13 cellular contexts compared by ENCODE assay signal in the genomic region with DNA sequence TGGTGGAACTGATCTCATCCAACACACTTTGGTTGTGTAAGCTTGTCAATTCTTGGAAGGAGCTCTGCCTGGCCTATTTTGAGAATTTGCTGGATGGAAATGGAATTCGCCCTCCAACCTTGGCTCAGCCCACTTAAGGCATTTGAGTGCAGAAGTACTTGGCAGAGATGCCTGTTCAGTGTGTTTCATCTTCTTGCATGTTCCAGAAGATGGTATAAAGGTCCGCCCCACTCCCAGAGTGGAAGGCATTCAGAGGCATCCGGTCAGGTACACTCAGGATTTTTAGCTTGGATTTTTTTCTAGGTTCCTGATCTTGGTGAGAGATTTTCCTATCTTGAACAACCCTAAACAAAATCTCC.
A peak's percentile ranks its signal among the peaks of the same experiment; 100 is the strongest.
DNase-seq lines count a peak whose midpoint lies in the region; ATAC-seq, FAIRE-seq and TF ChIP-seq lines count a peak whose summit lies in the region.
"Had no signal": no experiment of that assay in that cellular context is flagged by ENCODE, and none has a peak within 500 bp of the region (broad histone marks: within the 10 kb centered on the region; RNA-seq: fewer than 3 reads in every experiment).

No MANE protein-coding gene starts in this region.

- FAIRE-seq in urothelium cell line (lab: Jason Lieb, UNC): no peak
- FAIRE-seq: endothelial cell of umbilical vein had no signal

- peak overlapping the region; percentile 83 for H3K27ac ChIP-seq in C4-2B
- peak overlapping the region; percentile 79 for H3K27ac ChIP-seq in skeletal muscle tissue (ENCODE audit: low read depth, low read length)

- no peak overlapping the region for H3K4me3 Mint-ChIP-seq in mesothelial cell of epicardium

- no peak overlapping the region for H3K4me3 ChIP-seq in astrocyte of the spinal cord (ENCODE audit: low read depth, low read length)
- H3K4me3 ChIP-seq in skeletal muscle tissue (ENCODE audit: low read length in 3 of 3): peak overlapping the region in 1 of 3 donors; percentile 15
- H3K4me3 ChIP-seq: GM12878 had no signal

- no peaks in the 10 kb centered on the region for H3K27me3 Mint-ChIP-seq in mesothelial cell of epicardium (ENCODE audit: low read depth)

- H3K4me1 ChIP-seq in skeletal muscle tissue (ENCODE audit: control insufficient read depth in 3 of 3, insufficient read depth in 3 of 3, low read length in 3 of 3): peaks cover 27 to 41% (median 30%) of the 10 kb centered on the region in 3 donors

- peak; percentile 70 for DNase-seq in astrocyte of the spinal cord (ENCODE audit: low read depth, low spot score)
- peak; percentile 53 for DNase-seq in left cardiac atrium
- no peak for DNase-seq in HuH-7 (ENCODE audit: low spot score)
- no peak for DNase-seq in mesothelial cell of epicardium (ENCODE audit: low spot score in 2 of 2, unreplicated experiment in 2 of 2)
- no peak for DNase-seq in urothelium cell line (ENCODE audit: low spot score)
- DNase-seq: activated CD4-positive, alpha-beta T cell treated with anti-CD3 and anti-CD28 coated beads, Interleukin-2, amount 50 U/mL, for 48 hours; activated naive CD4-positive, alpha-beta T cell treated with anti-CD3 and anti-CD28 coated beads, Interleukin-2, amount 50 U/mL, for 16 hours; NCI-H2171 treated with DMSO at 0.1 percent for 48 hours had no signal

- H3K9me3 Mint-ChIP-seq in mesothelial cell of epicardium: peaks cover 13% of the 10 kb centered on the region

- H3K4me1 Mint-ChIP-seq in mesothelial cell of epicardium: peaks cover 21% of the 10 kb centered on the region

- H3K9ac ChIP-seq in skeletal muscle tissue (ENCODE audit: low read depth in 1 of 3, low read length in 3 of 3): peak overlapping the region in 2 of 3 donors; percentile 43 to 48

- H3K9me3 ChIP-seq in skeletal muscle tissue (ENCODE audit: control insufficient read depth in 3 of 3, low read length in 3 of 3): no peaks in the 10 kb centered on the region

- no peaks in the 10 kb centered on the region for H3K27me3 ChIP-seq in skeletal muscle tissue (ENCODE audit: control insufficient read depth in 3 of 3, insufficient read depth in 3 of 3, low read length in 3 of 3)

- TF ChIP-seq CTCF in C4-2B (conservative IDR thresholded peaks at IDR 0.05): no peak
- TF ChIP-seq CTCF in astrocyte of the spinal cord (IDR thresholded peaks at IDR 0.05; ENCODE audit: low read depth, low read length): no peak
- TF ChIP-seq CTCF in mesothelial cell of epicardium (IDR thresholded peaks at IDR 0.05; ENCODE audit: unreplicated experiment): no peak

- no peaks in the 10 kb centered on the region for H3K36me3 ChIP-seq in skeletal muscle tissue (ENCODE audit: control insufficient read depth in 3 of 3, insufficient read depth in 3 of 3, low read length in 3 of 3)

- ATAC-seq in left cardiac atrium (peak; percentile 82), HG03139 (IDR thresholded peaks at IDR 0.05; ENCODE audit: unreplicated experiment) (no peak)
- ATAC-seq: GM12878 had no signal

- peaks cover 10% of the 10 kb centered on the region for H3K36me3 Mint-ChIP-seq in mesothelial cell of epicardium

- intact Hi-C loops in left cardiac atrium (cut with DNase I): no loop called here

- H3K27ac Mint-ChIP-seq in mesothelial cell of epicardium: no peak overlapping the region

- in situ Hi-C loops in astrocyte of the spinal cord (cut with HindIII; ENCODE audit: low sequenced_read_pairs): no loop called here

Comparison
In these comparisons a context has a peak if more than half of its experiments do, and no peak if none do; other contexts are left out.
1. DNase-seq: peak in astrocyte of the spinal cord (single experiment) and left cardiac atrium (single experiment); none in HuH-7 (single experiment), mesothelial cell of epicardium (0 of 2) and urothelium cell line (single experiment).